In genomic region chr6:22025468-22026159, GRCh38 we compare ENCODE assay signal across 8 cellular contexts.
DNase-seq lines count a peak whose midpoint lies in the region; ATAC-seq and TF ChIP-seq lines count a peak whose summit lies in the region.

No MANE protein-coding gene starts in this region.

- H3K9me3 ChIP-seq in KOPT-K1 (ENCODE audit: insufficient read depth, low read length, poor library complexity, severe bottlenecking) (peaks cover 9% of the 10 kb centered on the region), adipocyte (ENCODE audit: control insufficient read depth, low read length) (peaks cover 8% of the 10 kb centered on the region), iPS-18a (ENCODE audit: control insufficient read depth, low read depth, low read length) (no peaks in the 10 kb centered on the region), WERI-Rb-1 (ENCODE audit: severe bottlenecking) (peaks cover 10% of the 10 kb centered on the region)

- H3K27ac ChIP-seq in KOPT-K1 (ENCODE audit: low read depth, low read length, poor library complexity, severe bottlenecking), result peak overlapping the region; percentile 100
- peak overlapping the region; percentile 12 for H3K27ac ChIP-seq in iPS-18a (ENCODE audit: low read length)
- no peak overlapping the region for H3K27ac ChIP-seq in WERI-Rb-1

- DNase-seq in GM10266 (ENCODE audit: extremely low spot score), result peak; percentile 13
- peak; percentile 39 for DNase-seq in adipocyte (ENCODE audit: low read depth)
- DNase-seq in stimulated activated naive CD8-positive, alpha-beta T cell treated with anti-CD3 and anti-CD28 coated beads, Interleukin-15, amount 100 ng/mL, for 72 hours, result no peak
- DNase-seq in COLO668 (lab: John Stamatoyannopoulos, UW; ENCODE audit: unreplicated experiment), result no peak
- no peak for DNase-seq in WERI-Rb-1

- TF ChIP-seq CTCF in GM10266 (IDR thresholded peaks at IDR 0.05; ENCODE audit: control insufficient read depth, insufficient read depth, low read depth, missing control alignments), result no peak
- TF ChIP-seq CTCF in WERI-Rb-1 (IDR thresholded peaks at IDR 0.05; ENCODE audit: low read depth, low read length), result no peak

- peak overlapping the region; percentile 42 to 69 for H3K4me3 Mint-ChIP-seq in stimulated activated naive CD8-positive, alpha-beta T cell treated with anti-CD3 and anti-CD28 coated beads, Interleukin-15, amount 100 ng/mL, for 72 hours

- H3K27me3 ChIP-seq in adipocyte (replicated peaks; ENCODE audit: control insufficient read depth, insufficient read depth, low read length) (no peaks in the 10 kb centered on the region), iPS-18a (ENCODE audit: control insufficient read depth, insufficient read depth, low read length) (no peaks in the 10 kb centered on the region), WERI-Rb-1 (ENCODE audit: insufficient read depth, low read depth, severe bottlenecking) (no peaks in the 10 kb centered on the region)

- ATAC-seq in GM21529 (IDR thresholded peaks at IDR 0.05; ENCODE audit: unreplicated experiment), result peak; percentile 57
- ATAC-seq in stimulated activated naive CD8-positive, alpha-beta T cell treated with anti-CD3 and anti-CD28 coated beads, Interleukin-15, amount 100 ng/mL, for 72 hours, result peak; percentile 74

- peak overlapping the region; percentile 53 to 89 for H3K27ac Mint-ChIP-seq in stimulated activated naive CD8-positive, alpha-beta T cell treated with anti-CD3 and anti-CD28 coated beads, Interleukin-15, amount 100 ng/mL, for 72 hours

- H3K27me3 Mint-ChIP-seq in stimulated activated naive CD8-positive, alpha-beta T cell treated with anti-CD3 and anti-CD28 coated beads, Interleukin-15, amount 100 ng/mL, for 72 hours, result no peaks in the 10 kb centered on the region

- no peak overlapping the region for H3K4me3 ChIP-seq in adipocyte (ENCODE audit: low read length)
- H3K4me3 ChIP-seq in iPS-18a (ENCODE audit: low read length), result peak overlapping the region; percentile 16
- H3K4me3 ChIP-seq in WERI-Rb-1 (ENCODE audit: low read depth, low read length), result no peak overlapping the region

- peaks cover 38% of the 10 kb centered on the region for H3K4me1 Mint-ChIP-seq in stimulated activated naive CD8-positive, alpha-beta T cell treated with anti-CD3 and anti-CD28 coated beads, Interleukin-15, amount 100 ng/mL, for 72 hours

- H3K36me3 ChIP-seq in KOPT-K1 (ENCODE audit: insufficient read depth, low read length) (peaks cover 41% of the 10 kb centered on the region), adipocyte (ENCODE audit: control insufficient read depth, insufficient read depth, low read length, severe bottlenecking) (no peaks in the 10 kb centered on the region), iPS-18a (ENCODE audit: control insufficient read depth, low read depth, low read length) (peaks cover 10% of the 10 kb centered on the region), WERI-Rb-1 (no peaks in the 10 kb centered on the region)

- H3K9ac ChIP-seq in adipocyte (ENCODE audit: low read length) (no peak overlapping the region), iPS-18a (ENCODE audit: low read length) (peak overlapping the region; percentile 39)

- H3K4me1 ChIP-seq in adipocyte (ENCODE audit: control insufficient read depth, insufficient read depth, low read length) (peaks cover 35% of the 10 kb centered on the region), iPS-18a (ENCODE audit: control insufficient read depth, low read depth, low read length) (peaks cover 18% of the 10 kb centered on the region)

- peaks cover 6 to 14% of the 10 kb centered on the region in 2 donors for H3K9me3 Mint-ChIP-seq in stimulated activated naive CD8-positive, alpha-beta T cell treated with anti-CD3 and anti-CD28 coated beads, Interleukin-15, amount 100 ng/mL, for 72 hours

Comparison
In these comparisons a context has a peak if more than half of its experiments do, and no peak if none do; other contexts are left out.
1. DNase-seq: peak in GM10266 (single experiment) and adipocyte (single experiment); none in stimulated activated naive CD8-positive, alpha-beta T cell treated with anti-CD3 and anti-CD28 coated beads, Interleukin-15, amount 100 ng/mL, for 72 hours (0 of 2), COLO668 (single experiment) and WERI-Rb-1 (single experiment).